ENCODE assay signal across 26 cellular contexts in genomic region chr13:99821741-99822140, GRCh38.
"Had no signal": no experiment of that assay in that cellular context is flagged by ENCODE, and none has a peak within 500 bp of the region (broad histone marks: within the 10 kb centered on the region; RNA-seq: fewer than 3 reads in every experiment).

No MANE protein-coding gene starts in this region.

- H3K36me3 ChIP-seq: lower lobe of right lung, sigmoid colon, upper lobe of left lung had no signal

- DNase-seq: activated CD4-positive, alpha-beta memory T cell treated with anti-CD3 and anti-CD28 coated beads, Interleukin-2, amount 10 ng/mL, durations not matched to agents 7 days and 5 days; activated CD4-positive, alpha-beta T cell treated with anti-CD3 and anti-CD28 coated beads for 4 hours; activated CD4-positive, CD25-positive, alpha-beta regulatory T cell; activated effector memory CD4-positive, alpha-beta T cell treated with Interleukin-2 at 50 U/mL for 16 hours; activated naive CD4-positive, alpha-beta T cell treated with anti-CD3 and anti-CD28 coated beads for 36 hours; activated naive CD8-positive, alpha-beta T cell treated with anti-CD3 and anti-CD28 coated beads, Interleukin-2, amount 10 ng/mL, durations not matched to agents 7 days and 5 days; activated T-cell treated with anti-CD3 and anti-CD28 coated beads, Interleukin-2, amount 50 U/mL, for 72 hours; amniotic stem cell; effector CD4-positive, alpha-beta T cell; foreskin melanocyte; glutamatergic neuron; immature natural killer cell; lower lobe of right lung; mesendoderm; mucosa of descending colon; naive thymus-derived CD4-positive, alpha-beta T cell; occipital lobe; sigmoid colon; stimulated activated CD4-positive, alpha-beta T cell treated with anti-CD3 and anti-CD28 coated beads, Interleukin-4, amount 100 ng/mL, for 1 hour; stimulated activated naive CD4-positive, alpha-beta T cell; T1000; upper lobe of left lung had no signal

- H3K9me3 Mint-ChIP-seq: activated CD4-positive, alpha-beta memory T cell treated with anti-CD3 and anti-CD28 coated beads, Interleukin-2, amount 10 ng/mL, durations not matched to agents 7 days and 5 days; activated naive CD8-positive, alpha-beta T cell treated with anti-CD3 and anti-CD28 coated beads, Interleukin-2, amount 10 ng/mL, durations not matched to agents 7 days and 5 days; T-helper 1 cell treated with Interleukin-12 subunit alpha and Interleukin-12 subunit beta and Interleukin-4 antibody, amounts not matched to agents 30 μg/mL and 1 μg/mL, for 36 hours had no signal

- H3K27ac ChIP-seq: hepatocyte, lower lobe of right lung, sigmoid colon, upper lobe of left lung had no signal

- H3K4me1 ChIP-seq: lower lobe of right lung, sigmoid colon, upper lobe of left lung had no signal

- H3K4me3 ChIP-seq: hepatocyte, lower lobe of right lung, mucosa of descending colon, sigmoid colon, upper lobe of left lung had no signal

- H3K9me3 ChIP-seq: lower lobe of right lung, mucosa of descending colon, sigmoid colon had no signal

- H3K79me2 ChIP-seq: hepatocyte had no signal

- ATAC-seq: activated T-cell treated with anti-CD3 and anti-CD28 coated beads, Interleukin-2, amount 50 U/mL, for 72 hours; left lobe of liver; lower lobe of right lung; mucosa of descending colon; naive thymus-derived CD4-positive, alpha-beta T cell had no signal

- H3K27ac Mint-ChIP-seq: activated CD4-positive, alpha-beta memory T cell treated with anti-CD3 and anti-CD28 coated beads, Interleukin-2, amount 10 ng/mL, durations not matched to agents 7 days and 5 days; activated naive CD4-positive, alpha-beta T cell treated with anti-CD3 and anti-CD28 coated beads for 36 hours; activated naive CD8-positive, alpha-beta T cell treated with anti-CD3 and anti-CD28 coated beads, Interleukin-2, amount 10 ng/mL, durations not matched to agents 7 days and 5 days; activated T-cell treated with anti-CD3 and anti-CD28 coated beads, Interleukin-2, amount 50 U/mL, for 72 hours; immature natural killer cell; naive thymus-derived CD4-positive, alpha-beta T cell; T-helper 1 cell treated with Interleukin-12 subunit alpha and Interleukin-12 subunit beta and Interleukin-4 antibody, amounts not matched to agents 30 μg/mL and 1 μg/mL, for 36 hours had no signal

- H3K4me3 Mint-ChIP-seq: activated CD4-positive, alpha-beta memory T cell treated with anti-CD3 and anti-CD28 coated beads, Interleukin-2, amount 10 ng/mL, durations not matched to agents 7 days and 5 days; activated naive CD4-positive, alpha-beta T cell treated with anti-CD3 and anti-CD28 coated beads for 36 hours; activated naive CD8-positive, alpha-beta T cell treated with anti-CD3 and anti-CD28 coated beads, Interleukin-2, amount 10 ng/mL, durations not matched to agents 7 days and 5 days; activated T-cell treated with anti-CD3 and anti-CD28 coated beads, Interleukin-2, amount 50 U/mL, for 72 hours; immature natural killer cell; naive thymus-derived CD4-positive, alpha-beta T cell; neural crest cell; T-helper 1 cell treated with Interleukin-12 subunit alpha and Interleukin-12 subunit beta and Interleukin-4 antibody, amounts not matched to agents 30 μg/mL and 1 μg/mL, for 36 hours had no signal

- H3K4me2 ChIP-seq: hepatocyte had no signal

- H3K27me3 ChIP-seq: hepatocyte, sigmoid colon, upper lobe of left lung had no signal

- H3K27me3 Mint-ChIP-seq: activated CD4-positive, alpha-beta memory T cell treated with anti-CD3 and anti-CD28 coated beads, Interleukin-2, amount 10 ng/mL, durations not matched to agents 7 days and 5 days; activated naive CD8-positive, alpha-beta T cell treated with anti-CD3 and anti-CD28 coated beads, Interleukin-2, amount 10 ng/mL, durations not matched to agents 7 days and 5 days had no signal

- H2AFZ ChIP-seq: hepatocyte had no signal
